In genomic region chrX:23901065-23901464, GRCh38 we compare ENCODE assay signal across 8 cellular contexts. TPM values are rescaled to one million over a fixed set of nuclear protein-coding genes. Genes with fewer than 3 reads are reported as not detected.
DNase-seq lines count a peak whose midpoint lies in the region; ATAC-seq and TF ChIP-seq lines count a peak whose summit lies in the region.

No MANE protein-coding gene starts in this region.

- in situ Hi-C loops in ACHN (cut with HindIII; ENCODE audit: low pct_ligation_motif_present, low pct_unique_long_range_greater_than_20kb, low sequenced_read_pairs): loop anchor here (10.0 kb wide), 1 partner anchor 196 kb away; no protein-coding TSS in a partner anchor
- in situ Hi-C loops in GM13976 (cut with MboI; ENCODE audit: low sequenced_read_pairs, unreplicated experiment): loop anchor here (5.0 to 25.0 kb wide), 3 partner anchors 126 to 336 kb away; no protein-coding TSS in a partner anchor

- intact Hi-C loops in lower lobe of right lung (cut with DNase I): loop anchor here (10.0 kb wide), 1 partner anchor 116 kb away; the partner anchor contains the start of gene SAT1

- TF ChIP-seq CTCF in lower lobe of right lung (IDR thresholded peaks at IDR 0.05): no peak
- no peak for TF ChIP-seq CTCF in GM13976 (IDR thresholded peaks at IDR 0.05; ENCODE audit: borderline replicate concordance, control extremely low read depth, extremely low read depth, insufficient read depth, missing control alignments)

- peak overlapping the region; percentile 73 for H3K27ac ChIP-seq in lower lobe of right lung

- H3K4me3 ChIP-seq in lower lobe of right lung: no peak overlapping the region

- DNase-seq in ACHN (peak; percentile 70), HT1080 (ENCODE audit: low read depth) (peak; percentile 90), astrocyte of the hippocampus (ENCODE audit: low read depth, low spot score) (peak; percentile 45), lower lobe of right lung (no peak), GM13976 (ENCODE audit: low spot score) (no peak), NCI-H1105 treated with DMSO at 0.1 percent for 48 hours (lab: John Stamatoyannopoulos, UW) (no peak)
- DNase-seq in stimulated activated CD4-positive, alpha-beta T cell treated with anti-CD3 and anti-CD28 coated beads, Interleukin-12 subunit alpha, Interleukin-12 subunit beta, amount 100 ng/mL, for 4 hours: no peak

- H3K4me1 ChIP-seq in lower lobe of right lung: peaks cover 18% of the 10 kb centered on the region

- no peaks in the 10 kb centered on the region for H3K9me3 ChIP-seq in lower lobe of right lung

- H3K27me3 ChIP-seq in lower lobe of right lung (ENCODE audit: low read depth): no peaks in the 10 kb centered on the region

- no peaks in the 10 kb centered on the region for H3K36me3 ChIP-seq in lower lobe of right lung

- peak; percentile 77 to 82 for ATAC-seq in lower lobe of right lung
- no peak for ATAC-seq in HG03521 (IDR thresholded peaks at IDR 0.05; ENCODE audit: unreplicated experiment)

RNA-seq across cellular contexts. Expression of gene APOO, which starts 6.7 kb away (rescaled TPM):
- 20.7 and 27.7 TPM in 2 replicates for total RNA-seq in HT1080 (2014; rRNA removed; shearing (Covaris generic))
- 27.4 and 31.2 TPM in 2 replicates for polyA plus RNA-seq in HT1080 (2015; cell fraction: cytosol; rRNA removed)
- 15.4 and 17.6 TPM in 2 replicates for polyA plus RNA-seq in HT1080 (2015; cell fraction: nucleus; rRNA removed)
- total RNA-seq in lower lobe of right lung: 15.9 TPM

RNA-seq across cellular contexts. Expression of gene CXorf58, which starts 6.7 kb away (rescaled TPM):
- 0.07 TPM in 1 of 2 replicates, not detected in the other for total RNA-seq in HT1080 (2014; rRNA removed; shearing (Covaris generic))
- polyA plus RNA-seq in HT1080 (2015; cell fraction: cytosol; rRNA removed): 0.06 and 0.09 TPM in 2 replicates
- polyA plus RNA-seq in HT1080 (2015; cell fraction: nucleus; rRNA removed): not detected in 2 replicates
- total RNA-seq in lower lobe of right lung: 0.27 TPM

Comparison
In these comparisons a context has a peak if more than half of its experiments do, and no peak if none do; other contexts are left out.
1. DNase-seq: peak in ACHN (single experiment), HT1080 (single experiment) and astrocyte of the hippocampus (single experiment); none in lower lobe of right lung (single experiment), GM13976 (single experiment), stimulated activated CD4-positive, alpha-beta T cell treated with anti-CD3 and anti-CD28 coated beads, Interleukin-12 subunit alpha, Interleukin-12 subunit beta, amount 100 ng/mL, for 4 hours (single experiment) and NCI-H1105 treated with DMSO at 0.1 percent for 48 hours (single experiment).